In the genomic region with DNA sequence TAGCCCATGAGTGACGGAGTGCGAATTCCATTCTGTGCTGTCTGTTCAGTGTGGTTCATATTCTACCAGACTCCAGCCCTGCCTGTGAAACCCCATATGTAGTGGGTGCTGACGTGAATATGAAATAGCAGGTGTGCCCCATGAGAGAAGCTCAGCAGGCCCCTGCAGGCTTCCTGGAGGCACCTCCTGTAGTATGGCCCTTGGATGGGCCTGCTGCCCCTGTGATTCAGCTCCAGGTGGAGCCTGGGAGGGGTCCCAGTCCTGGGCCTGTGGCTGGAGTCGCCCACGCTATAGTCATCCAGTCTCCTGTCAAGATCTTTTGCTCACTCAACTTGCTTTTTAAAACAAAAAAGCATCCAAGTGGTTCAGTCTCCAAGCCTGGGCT, we compare ENCODE assay signal across 16 cellular contexts.
A peak's percentile ranks its signal among the peaks of the same experiment; 100 is the strongest.
DNase-seq lines count a peak whose midpoint lies in the region; ATAC-seq and TF ChIP-seq lines count a peak whose summit lies in the region.
"Had no signal": no experiment of that assay in that cellular context is flagged by ENCODE, and none has a peak within 500 bp of the region (broad histone marks: within the 10 kb centered on the region; RNA-seq: fewer than 3 reads in every experiment).

No MANE protein-coding gene starts in this region.

- H3K9me1 ChIP-seq in IMR-90 (ENCODE audit: insufficient read depth, low read length): peaks cover 73% of the 10 kb centered on the region

- peak overlapping the region; percentile 38; the same call in 1 of the 2 replicates for H4K91ac ChIP-seq in IMR-90 (ENCODE audit: insufficient read depth, low read depth, low read length)

- H3K4me1 Mint-ChIP-seq in chondrocyte (ENCODE audit: low read depth) (peaks cover 47% of the 10 kb centered on the region), nephron (peaks cover 71% of the 10 kb centered on the region)
- H3K4me1 Mint-ChIP-seq: CD8-positive, alpha-beta memory T cell had no signal

- H2BK15ac ChIP-seq in IMR-90 (ENCODE audit: low read depth, low read length) (no peak overlapping the region; the same call in 2 of the 3 replicates), mesendoderm (replicated peaks; ENCODE audit: low read depth) (no peak overlapping the region)

- H3K56ac ChIP-seq in IMR-90 (ENCODE audit: extremely low read depth, insufficient read depth, low read length) (no peak overlapping the region), mesendoderm (ENCODE audit: low read length) (no peak overlapping the region)

- CTCF ChIA-PET in IMR-90 (lab: Yijun Ruan, JAX): no interaction called here

- TF ChIP-seq CTCF in IMR-90 (conservative IDR thresholded peaks at IDR 0.05; ENCODE audit: low read depth, low read length): no peak
- no peak for TF ChIP-seq CTCF in chondrocyte (IDR thresholded peaks at IDR 0.05)
- no peak for TF ChIP-seq CTCF in nephron (IDR thresholded peaks at IDR 0.05; ENCODE audit: unreplicated experiment in 3 of 3)
- TF ChIP-seq CTCF in spleen (IDR thresholded peaks at IDR 0.05 in 8 of 11, conservative IDR thresholded peaks at IDR 0.05 in 3 of 11): no peak
- TF ChIP-seq CTCF in upper lobe of left lung (IDR thresholded peaks at IDR 0.05): no peak

- WGBS in IMR-90 (ENCODE audit: extremely low coverage in 2 of 2, insufficient read length in 1 of 2), 2 experiments: 60% methylated on average over 2 of the region's 5 CpGs; no CpG with 5 or more reads in 1 of the 2 experiments
- WGBS in spleen, 5 donors: 89 to 96% (median 91%) methylated on average over 4 to 5 of the region's 5 CpGs
- 93% methylated on average over 2 to 5 of the region's 5 CpGs for WGBS in upper lobe of left lung, 2 donors
- no CpG with 5 or more reads among the region's 5 CpGs for WGBS in mesendoderm (ENCODE audit: extremely low coverage, insufficient coverage, low lambda C conversion rate)

- H3K4me2 ChIP-seq in IMR-90 (ENCODE audit: low read depth, low read length) (no peak overlapping the region), mesendoderm (ENCODE audit: low read length) (no peak overlapping the region)
- H3K4me2 ChIP-seq: BLaER1 treated with 17β-estradiol and CSF1 and Interleukin-3, amounts not matched to agents 10 nM and 100 nM had no signal

- no peaks in the 10 kb centered on the region for H3K27me3 Mint-ChIP-seq in chondrocyte (ENCODE audit: low read depth)
- peaks cover 21% of the 10 kb centered on the region for H3K27me3 Mint-ChIP-seq in nephron (ENCODE audit: low read depth)

- H3K79me2 ChIP-seq in mesendoderm (ENCODE audit: control insufficient read depth, insufficient read depth, low read length): peaks cover 1% of the 10 kb centered on the region

- no peak overlapping the region for H2AFZ ChIP-seq in IMR-90 (replicated peaks; ENCODE audit: low read length, poor library complexity)

- ATAC-seq in IMR-90 (ENCODE audit: low read depth) (no peak), HG03280 (IDR thresholded peaks at IDR 0.05; ENCODE audit: unreplicated experiment) (no peak), upper lobe of left lung (ENCODE audit: low FRiP score in 2 of 2) (no peak)
- ATAC-seq: K562 had no signal

- no TSS peak for BruUV-seq in IMR-90 (replicated peaks; lab: Mats Ljungman, UMichigan)

- 0 out of 2 replicates have a peak overlapping the region, but pooled peaks have one; percentile 12 for H3K23ac ChIP-seq in IMR-90 (ENCODE audit: low read depth, low read length)
- no peak overlapping the region for H3K23ac ChIP-seq in mesendoderm (ENCODE audit: low read length)

- no peak overlapping the region for H4K8ac ChIP-seq in IMR-90 (ENCODE audit: low read depth in 2 of 2, low read length in 2 of 2)
- H4K8ac ChIP-seq in mesendoderm (ENCODE audit: low read depth, low read length): no peak overlapping the region

- TF ChIP-seq RAD21 in IMR-90 (IDR thresholded peaks at IDR 0.05; ENCODE audit: low read length): no peak

- in situ Hi-C loops in IMR-90 (cut with MboI; ENCODE audit: low sequenced_read_pairs): no loop called here

- H3K27me3 ChIP-seq in IMR-90 (ENCODE audit: control insufficient read depth, insufficient read depth, low read length) (no peaks in the 10 kb centered on the region), spleen (replicated peaks in 1 of 7) (peaks cover 0 to 29% (median 0%) of the 10 kb centered on the region in 7 donors), upper lobe of left lung (peaks cover 0 to 3% (median 0%) of the 10 kb centered on the region in 4 donors), mesendoderm (ENCODE audit: insufficient read depth, low read length, poor library complexity) (no peaks in the 10 kb centered on the region)
- H3K27me3 ChIP-seq: Peyer's patch had no signal

- TF ChIP-seq EP300 in upper lobe of left lung (IDR thresholded peaks at IDR 0.05): no peak

- H2AK9ac ChIP-seq in IMR-90 (replicated peaks; ENCODE audit: low read depth, low read length, poor library complexity): peak overlapping the region; percentile 66

- intact Hi-C loops in IMR-90 (cut with micrococcal nuclease): no loop called here
- intact Hi-C loops in spleen (cut with DNase I; ENCODE audit: low total_unique reads): no loop called here

- H3K18ac ChIP-seq in IMR-90 (ENCODE audit: low read depth, low read length) (no peak overlapping the region), mesendoderm (ENCODE audit: low read length) (no peak overlapping the region)

- no peaks in the 10 kb centered on the region for H3K9me3 Mint-ChIP-seq in chondrocyte (ENCODE audit: low read depth)
- no peaks in the 10 kb centered on the region for H3K9me3 Mint-ChIP-seq in nephron

- H3K4ac ChIP-seq in IMR-90 (ENCODE audit: low read depth, low read length) (peak overlapping the region; percentile 65), mesendoderm (ENCODE audit: low read depth, low read length) (no peak overlapping the region)

- H3K9ac ChIP-seq in IMR-90 (ENCODE audit: low read depth, low read length) (no peak overlapping the region), mesendoderm (ENCODE audit: low read length) (no peak overlapping the region)
- H3K9ac ChIP-seq: BLaER1 treated with 17β-estradiol and CSF1 and Interleukin-3, amounts not matched to agents 10 nM and 100 nM had no signal

- H2BK20ac ChIP-seq in IMR-90 (ENCODE audit: low read depth, low read length): no peak overlapping the region

- peaks cover 75% of the 10 kb centered on the region for H4K20me1 ChIP-seq in IMR-90 (ENCODE audit: insufficient read depth, low read length)
- H4K20me1 ChIP-seq: BLaER1 treated with 17β-estradiol and CSF1 and Interleukin-3, amounts not matched to agents 10 nM and 100 nM had no signal

- dilution Hi-C loops in IMR-90 (cut with HindIII; ENCODE audit: low sequenced_read_pairs, unreplicated experiment): no loop called here

- 0 out of 2 replicates have a peak overlapping the region, but pooled peaks have one; percentile 37 for H3K14ac ChIP-seq in IMR-90 (replicated peaks; ENCODE audit: low read depth, low read length)

- H3K4me3 Mint-ChIP-seq in chondrocyte (ENCODE audit: unreplicated experiment) (no peak overlapping the region), nephron (no peak overlapping the region)
- H3K4me3 Mint-ChIP-seq: CD8-positive, alpha-beta memory T cell had no signal

- H3K27ac Mint-ChIP-seq in chondrocyte (ENCODE audit: unreplicated experiment): no peak overlapping the region
- H3K27ac Mint-ChIP-seq in nephron: peak overlapping the region; percentile 13 to 54 (median 32)
- H3K27ac Mint-ChIP-seq: CD8-positive, alpha-beta memory T cell had no signal

- H2BK120ac ChIP-seq in IMR-90 (ENCODE audit: low read depth, low read length) (no peak overlapping the region), mesendoderm (ENCODE audit: low read depth, low read length) (no peak overlapping the region)

- H2BK5ac ChIP-seq in IMR-90 (ENCODE audit: low read depth, low read length, poor library complexity, severe bottlenecking): no peak overlapping the region
- H2BK5ac ChIP-seq in mesendoderm (ENCODE audit: low read length): no peak overlapping the region

- DNase-seq in IMR-90 (peak; percentile 44), chondrocyte (ENCODE audit: low spot score) (peak; percentile 64), spleen (peak; percentile 62), upper lobe of left lung (no peak), mesendoderm (no peak), CD1c-positive myeloid dendritic cell (ENCODE audit: extremely low spot score) (no peak)
- DNase-seq: CD8-positive, alpha-beta memory T cell; DMS53; NCI-H1105; NCI-H2081; Right ventricle myocardium superior had no signal

- TF ChIP-seq POLR2A in IMR-90 (IDR thresholded peaks at IDR 0.05; ENCODE audit: low read depth, low read length) (no peak), spleen (IDR thresholded peaks at IDR 0.05) (no peak), upper lobe of left lung (IDR thresholded peaks at IDR 0.05) (no peak)

- H2AK5ac ChIP-seq in IMR-90 (ENCODE audit: low read depth, low read length): no peak overlapping the region
- no peak overlapping the region for H2AK5ac ChIP-seq in mesendoderm (ENCODE audit: low read length)

- H3K4me1 ChIP-seq in IMR-90 (ENCODE audit: control insufficient read depth, insufficient read depth, low read length) (peaks cover 45% of the 10 kb centered on the region), spleen (no peaks in the 10 kb centered on the region), upper lobe of left lung (no peaks in the 10 kb centered on the region), mesendoderm (ENCODE audit: control insufficient read depth, low read depth, low read length) (peaks cover 15% of the 10 kb centered on the region)
- H3K4me1 ChIP-seq: Peyer's patch had no signal

- POLR2A ChIA-PET in IMR-90 (lab: Charles Lee; ENCODE audit: unreplicated experiment): no interaction called here

- H4K5ac ChIP-seq in IMR-90 (ENCODE audit: low read depth, low read length) (no peak overlapping the region), mesendoderm (ENCODE audit: low read length) (no peak overlapping the region)

- H3K79me1 ChIP-seq in IMR-90 (ENCODE audit: low read depth in 1 of 2, low read length in 2 of 2) (peaks cover 41 to 96% of the 10 kb centered on the region in 2 experiments; a peak in 3 of 4 replicates), mesendoderm (ENCODE audit: low read length) (peaks cover 23% of the 10 kb centered on the region)

- peaks cover 3% of the 10 kb centered on the region for H3K36me3 Mint-ChIP-seq in chondrocyte (ENCODE audit: low read depth)
- peaks cover 4% of the 10 kb centered on the region for H3K36me3 Mint-ChIP-seq in nephron (ENCODE audit: low read depth)
- H3K36me3 Mint-ChIP-seq: CD8-positive, alpha-beta memory T cell had no signal

- H3K4me3 ChIP-seq in IMR-90 (ENCODE audit: insufficient read depth, low read depth, low read length) (no peak overlapping the region), spleen (no peak overlapping the region), upper lobe of left lung (no peak overlapping the region), mesendoderm (ENCODE audit: low read length) (no peak overlapping the region)
- H3K4me3 ChIP-seq: BLaER1 treated with 17β-estradiol and CSF1 and Interleukin-3, amounts not matched to agents 10 nM and 100 nM; K562; Peyer's patch had no signal

- H3K27ac ChIP-seq in IMR-90 (ENCODE audit: insufficient read depth, low read length) (no peak overlapping the region), spleen (no peak overlapping the region), upper lobe of left lung (no peak overlapping the region), mesendoderm (ENCODE audit: low read depth, low read length) (no peak overlapping the region)
- H3K27ac ChIP-seq: BLaER1 treated with 17β-estradiol and CSF1 and Interleukin-3, amounts not matched to agents 10 nM and 100 nM; Peyer's patch had no signal

- H3K9me3 ChIP-seq in IMR-90 (ENCODE audit: control insufficient read depth, insufficient read depth, low read length) (no peaks in the 10 kb centered on the region), spleen (no peaks in the 10 kb centered on the region), upper lobe of left lung (no peaks in the 10 kb centered on the region)
- H3K9me3 ChIP-seq: BLaER1 treated with 17β-estradiol and CSF1 and Interleukin-3, amounts not matched to agents 10 nM and 100 nM; Peyer's patch had no signal

- H3K36me3 ChIP-seq in IMR-90 (ENCODE audit: control insufficient read depth, insufficient read depth, low read length): peaks cover 2% of the 10 kb centered on the region; the same call in 1 of the 2 replicates
- no peaks in the 10 kb centered on the region for H3K36me3 ChIP-seq in spleen
- no peaks in the 10 kb centered on the region for H3K36me3 ChIP-seq in upper lobe of left lung
- H3K36me3 ChIP-seq in mesendoderm (ENCODE audit: control insufficient read depth, insufficient read depth, low read length): no peaks in the 10 kb centered on the region
- H3K36me3 ChIP-seq: BLaER1 treated with 17β-estradiol and CSF1 and Interleukin-3, amounts not matched to agents 10 nM and 100 nM; Peyer's patch had no signal

Comparison
In these comparisons a context has a peak if more than half of its experiments do, and no peak if none do; other contexts are left out.
1. DNase-seq: peak in IMR-90 (single experiment), chondrocyte (single experiment) and spleen (single experiment); none in upper lobe of left lung (0 of 2), mesendoderm (single experiment) and CD1c-positive myeloid dendritic cell (single experiment).